9 cellular contexts compared by ENCODE assay signal in genomic region chr16:31301708-31302400, GRCh38. TPM values are rescaled to one million over a fixed set of nuclear protein-coding genes. Genes with fewer than 3 reads are reported as not detected.
DNase-seq lines count a peak whose midpoint lies in the region; ATAC-seq and FAIRE-seq lines count a peak whose summit lies in the region.
"Had no signal": no experiment of that assay in that cellular context is flagged by ENCODE, and none has a peak within 500 bp of the region (broad histone marks: within the 10 kb centered on the region; RNA-seq: fewer than 3 reads in every experiment).

No MANE protein-coding gene starts in this region.

- ATAC-seq in Right ventricle myocardium superior (ENCODE audit: poor library complexity): peak; percentile 68
- ATAC-seq in GM18870 (IDR thresholded peaks at IDR 0.05; ENCODE audit: unreplicated experiment): no peak
- no peak for ATAC-seq in HG03108 (IDR thresholded peaks at IDR 0.05; ENCODE audit: unreplicated experiment)

- in situ Hi-C loops in ACHN (cut with HindIII; ENCODE audit: low pct_ligation_motif_present, low pct_unique_long_range_greater_than_20kb, low sequenced_read_pairs): no loop called here

- DNase-seq in Right ventricle myocardium superior: no peak
- DNase-seq in cardiac septum (ENCODE audit: low spot score): no peak
- peak; percentile 88 for DNase-seq in OCI-M1 (lab: John Stamatoyannopoulos, UW)
- DNase-seq in foreskin melanocyte: peak; percentile 68
- peak; percentile 18 for DNase-seq in urothelium cell line (ENCODE audit: low spot score)
- DNase-seq in ACHN: no peak

- intact Hi-C loops in Right ventricle myocardium superior (cut with DNase I) (no loop called here), cardiac septum (cut with DNase I) (no loop called here)

- no peak for FAIRE-seq in urothelium cell line (lab: Jason Lieb, UNC)

RNA-seq across cellular contexts. Expression of gene ITGAM, which starts 42.1 kb away (rescaled TPM):
- total RNA-seq in Right ventricle myocardium superior: 8.6 TPM
- total RNA-seq in cardiac septum: 4.8 TPM
- total RNA-seq: lung microvascular endothelial cell had no signal

RNA-seq across cellular contexts. Expression of gene ITGAX, which starts 53.1 kb away (rescaled TPM):
- 1.2 TPM for total RNA-seq in Right ventricle myocardium superior
- total RNA-seq in cardiac septum: 5.9 TPM

Comparison
In these comparisons a context has a peak if more than half of its experiments do, and no peak if none do; other contexts are left out.
1. DNase-seq: peak in OCI-M1 (single experiment), foreskin melanocyte (single experiment) and urothelium cell line (single experiment); none in Right ventricle myocardium superior (single experiment), cardiac septum (single experiment) and ACHN (single experiment).